ENCODE assay signal across 24 cellular contexts in the genomic region with DNA sequence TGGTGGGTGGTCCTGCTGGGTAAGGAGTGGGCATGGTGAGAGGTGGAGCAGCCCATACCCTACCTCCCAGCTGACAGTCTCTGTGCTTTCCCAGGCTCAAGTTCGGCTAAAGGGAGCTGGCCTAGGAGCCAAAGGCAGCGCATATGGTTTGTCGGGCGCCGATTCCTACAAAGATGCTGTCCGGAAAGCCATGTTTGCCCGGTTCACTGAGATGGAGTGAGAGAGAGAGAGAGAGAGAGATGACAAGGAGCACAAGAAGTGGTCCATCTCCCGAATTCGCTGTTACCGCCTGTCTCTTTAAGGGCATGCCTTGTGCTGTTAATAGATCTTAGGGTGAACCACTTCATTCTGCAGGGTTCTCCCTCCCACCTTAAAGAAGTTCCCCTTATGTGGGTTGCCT.
"Had no signal": no experiment of that assay in that cellular context is flagged by ENCODE, and none has a peak within 500 bp of the region (broad histone marks: within the 10 kb centered on the region; RNA-seq: fewer than 3 reads in every experiment).

No MANE protein-coding gene starts in this region.

- H3K4me1 Mint-ChIP-seq: activated CD8-positive, alpha-beta memory T cell treated with anti-CD3 and anti-CD28 coated beads, Interleukin-2, amount 10 ng/mL, durations not matched to agents 7 days and 5 days; activated naive CD4-positive, alpha-beta T cell treated with anti-CD3 and anti-CD28 coated beads, Interleukin-2, amount 10 ng/mL, durations not matched to agents 7 days and 5 days; activated naive CD8-positive, alpha-beta T cell treated with anti-CD3 and anti-CD28 coated beads, Interleukin-2, amount 50 U/mL, for 24 hours; neural crest cell had no signal

- H3K4me3 Mint-ChIP-seq: activated CD8-positive, alpha-beta memory T cell treated with anti-CD3 and anti-CD28 coated beads, Interleukin-2, amount 10 ng/mL, durations not matched to agents 7 days and 5 days; activated CD8-positive, alpha-beta T cell treated with anti-CD3 and anti-CD28 coated beads for 36 hours; activated naive CD4-positive, alpha-beta T cell treated with anti-CD3 and anti-CD28 coated beads, Interleukin-2, amount 10 ng/mL, durations not matched to agents 7 days and 5 days; activated naive CD8-positive, alpha-beta T cell treated with anti-CD3 and anti-CD28 coated beads, Interleukin-2, amount 50 U/mL, for 24 hours; activated T-cell treated with anti-CD3 and anti-CD28 coated beads, Interleukin-2, amount 50 U/mL, for 72 hours; central memory CD8-positive, alpha-beta T cell; immature natural killer cell; naive thymus-derived CD4-positive, alpha-beta T cell; neural crest cell had no signal

- ATAC-seq: activated CD8-positive, alpha-beta memory T cell treated with anti-CD3 and anti-CD28 coated beads, Interleukin-2, amount 10 ng/mL, durations not matched to agents 7 days and 5 days; activated CD8-positive, alpha-beta T cell treated with anti-CD3 and anti-CD28 coated beads for 36 hours; activated naive CD8-positive, alpha-beta T cell treated with anti-CD3 and anti-CD28 coated beads, Interleukin-2, amount 50 U/mL, for 24 hours; activated T-cell treated with anti-CD3 and anti-CD28 coated beads, Interleukin-2, amount 50 U/mL, for 72 hours; naive thymus-derived CD4-positive, alpha-beta T cell had no signal

- DNase-seq: activated CD4-positive, alpha-beta T cell treated with anti-CD3 and anti-CD28 coated beads, Interleukin-2, amount 50 U/mL, for 1 hour; activated CD4-positive, CD25-positive, alpha-beta regulatory T cell treated with anti-CD3 and anti-CD28 coated beads, Interleukin-2, amount 50 U/mL, for 72 hours; activated CD8-positive, alpha-beta memory T cell treated with anti-CD3 and anti-CD28 coated beads, Interleukin-2, amount 10 ng/mL, durations not matched to agents 7 days and 5 days; activated CD8-positive, alpha-beta T cell treated with anti-CD3 and anti-CD28 coated beads for 36 hours; activated naive CD4-positive, alpha-beta T cell treated with anti-CD3 and anti-CD28 coated beads, Interleukin-2, amount 10 ng/mL, durations not matched to agents 7 days and 5 days; activated naive CD8-positive, alpha-beta T cell treated with anti-CD3 and anti-CD28 coated beads, Interleukin-2, amount 50 U/mL, for 24 hours; activated T-cell treated with anti-CD3 and anti-CD28 coated beads, Interleukin-2, amount 50 U/mL, for 72 hours; amygdala; dermis blood vessel endothelial cell; effector CD4-positive, alpha-beta T cell; hypothalamus; immature natural killer cell; midbrain; naive thymus-derived CD4-positive, alpha-beta T cell; nucleus accumbens; stimulated activated CD4-positive, alpha-beta T cell treated with anti-CD3 and anti-CD28 coated beads, Interleukin-15, amount 100 ng/mL, for 24 hours; stimulated activated CD4-positive, alpha-beta T cell treated with anti-CD3 and anti-CD28 coated beads, Interleukin-2, amount 100 ng/mL, for 24 hours; stimulated activated naive CD4-positive, alpha-beta T cell treated with Interleukin-2 at 50 U/mL for 16 hours; T-helper 1 cell had no signal

- H3K9me3 Mint-ChIP-seq: activated CD8-positive, alpha-beta T cell treated with anti-CD3 and anti-CD28 coated beads for 36 hours; activated naive CD4-positive, alpha-beta T cell treated with anti-CD3 and anti-CD28 coated beads, Interleukin-2, amount 10 ng/mL, durations not matched to agents 7 days and 5 days; activated naive CD8-positive, alpha-beta T cell treated with anti-CD3 and anti-CD28 coated beads, Interleukin-2, amount 50 U/mL, for 24 hours; activated T-cell treated with anti-CD3 and anti-CD28 coated beads, Interleukin-2, amount 50 U/mL, for 72 hours; central memory CD8-positive, alpha-beta T cell; immature natural killer cell; naive thymus-derived CD4-positive, alpha-beta T cell; neural crest cell had no signal

- FAIRE-seq: colon, endometrium, frontal cortex had no signal

- H3K27ac Mint-ChIP-seq: activated CD8-positive, alpha-beta memory T cell treated with anti-CD3 and anti-CD28 coated beads, Interleukin-2, amount 10 ng/mL, durations not matched to agents 7 days and 5 days; activated CD8-positive, alpha-beta T cell treated with anti-CD3 and anti-CD28 coated beads for 36 hours; activated naive CD4-positive, alpha-beta T cell treated with anti-CD3 and anti-CD28 coated beads, Interleukin-2, amount 10 ng/mL, durations not matched to agents 7 days and 5 days; activated naive CD8-positive, alpha-beta T cell treated with anti-CD3 and anti-CD28 coated beads, Interleukin-2, amount 50 U/mL, for 24 hours; activated T-cell treated with anti-CD3 and anti-CD28 coated beads, Interleukin-2, amount 50 U/mL, for 72 hours had no signal

- H3K27me3 Mint-ChIP-seq: activated CD8-positive, alpha-beta memory T cell treated with anti-CD3 and anti-CD28 coated beads, Interleukin-2, amount 10 ng/mL, durations not matched to agents 7 days and 5 days; activated CD8-positive, alpha-beta T cell treated with anti-CD3 and anti-CD28 coated beads for 36 hours; activated naive CD4-positive, alpha-beta T cell treated with anti-CD3 and anti-CD28 coated beads, Interleukin-2, amount 10 ng/mL, durations not matched to agents 7 days and 5 days; activated naive CD8-positive, alpha-beta T cell treated with anti-CD3 and anti-CD28 coated beads, Interleukin-2, amount 50 U/mL, for 24 hours; central memory CD8-positive, alpha-beta T cell; naive thymus-derived CD4-positive, alpha-beta T cell had no signal
